1 cellular context compared by ENCODE assay signal in the genomic region with DNA sequence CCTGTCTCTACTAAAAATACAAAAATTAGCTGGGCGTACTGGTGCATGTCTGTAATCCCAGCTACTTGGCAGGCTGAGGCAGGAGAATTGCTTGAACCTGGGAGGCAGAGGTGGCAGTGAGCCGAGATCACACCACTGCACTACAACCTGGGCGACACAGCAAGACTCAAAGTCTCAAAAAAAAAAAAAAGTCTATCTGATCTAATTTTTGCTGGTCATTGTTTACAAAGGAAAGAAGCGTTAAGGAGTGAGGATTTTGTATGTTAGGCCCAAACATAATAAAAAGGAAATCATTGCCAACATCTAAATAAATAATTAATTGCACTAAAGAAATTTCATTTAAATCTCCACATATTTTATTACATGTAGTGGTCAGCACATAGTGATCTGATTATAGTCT.
TF ChIP-seq lines count a peak whose summit lies in the region.

No MANE protein-coding gene starts in this region.

TF ChIP-seq in HEK293, 187 proteins besides CTCF, POLR2A, EP300 and RAD21 (continued from another document):
- no peak for TF ChIP-seq GLIS2 (tag by site-specific recombination; IDR thresholded peaks at IDR 0.05)
- no peak for TF ChIP-seq YY2 (tag by site-specific recombination; IDR thresholded peaks at IDR 0.05)
- peak; percentile 48; the same call in 1 of the 2 replicates for TF ChIP-seq ZNF121 (tag by site-specific recombination; IDR thresholded peaks at IDR 0.05)
- TF ChIP-seq KLF10 (tag by site-specific recombination; IDR thresholded peaks at IDR 0.05) = no peak
- no peak for TF ChIP-seq SP7 (tag by site-specific recombination; IDR thresholded peaks at IDR 0.05)
- TF ChIP-seq, protein P1, sequence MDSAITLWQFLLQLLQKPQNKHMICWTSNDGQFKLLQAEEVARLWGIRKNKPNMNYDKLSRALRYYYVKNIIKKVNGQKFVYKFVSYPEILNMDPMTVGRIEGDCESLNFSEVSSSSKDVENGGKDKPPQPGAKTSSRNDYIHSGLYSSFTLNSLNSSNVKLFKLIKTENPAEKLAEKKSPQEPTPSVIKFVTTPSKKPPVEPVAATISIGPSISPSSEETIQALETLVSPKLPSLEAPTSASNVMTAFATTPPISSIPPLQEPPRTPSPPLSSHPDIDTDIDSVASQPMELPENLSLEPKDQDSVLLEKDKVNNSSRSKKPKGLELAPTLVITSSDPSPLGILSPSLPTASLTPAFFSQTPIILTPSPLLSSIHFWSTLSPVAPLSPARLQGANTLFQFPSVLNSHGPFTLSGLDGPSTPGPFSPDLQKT (IDR thresholded peaks at IDR 0.05; ENCODE audit: borderline replicate concordance, low read depth, low read length) = no peak
